Comparison of ENCODE assay signal across 8 cellular contexts in the genomic region with DNA sequence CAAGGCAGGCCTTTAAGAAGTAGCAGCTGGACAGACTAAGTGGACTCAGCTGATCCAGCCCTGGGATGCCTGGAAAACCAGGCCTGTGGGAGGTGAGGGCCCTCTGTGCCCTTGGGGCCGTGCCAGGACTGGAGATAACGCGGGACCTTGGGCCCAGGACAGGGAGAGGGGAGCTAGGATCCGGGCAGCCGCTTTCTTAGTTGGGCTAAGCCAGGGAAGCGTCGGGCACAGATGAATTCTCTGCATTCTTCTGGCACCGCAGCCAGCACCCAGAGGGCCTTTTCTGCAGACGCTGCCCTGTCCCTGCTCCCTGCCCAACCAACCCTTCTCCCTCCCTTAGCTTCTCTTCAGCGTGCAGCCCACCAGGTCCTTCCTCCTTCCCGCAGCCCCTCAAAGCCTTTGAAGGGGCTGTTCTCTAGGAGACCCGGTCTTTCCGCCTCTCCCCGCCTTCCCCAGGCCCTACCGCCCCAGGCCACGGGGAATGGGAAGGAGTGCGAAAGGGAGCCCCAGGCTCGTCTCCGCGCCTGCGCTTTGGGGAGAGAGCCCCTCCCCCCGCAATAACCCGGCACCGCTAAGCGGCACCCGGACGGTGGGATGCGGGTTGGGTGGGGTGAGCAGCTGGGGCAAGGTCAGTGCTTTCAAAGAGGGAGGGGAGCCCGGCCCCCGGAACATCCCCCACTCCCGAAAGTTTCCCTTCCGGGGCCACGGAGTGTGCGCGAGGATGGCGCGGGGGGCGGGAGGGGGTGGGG. TPM values are rescaled to one million over a fixed set of nuclear protein-coding genes. Genes with fewer than 3 reads are reported as not detected.
DNase-seq lines count a peak whose midpoint lies in the region; ATAC-seq and TF ChIP-seq lines count a peak whose summit lies in the region.

No MANE protein-coding gene starts in this region.

- H3K9ac ChIP-seq in mammary epithelial cell (ENCODE audit: insufficient read depth, low read length) (peak overlapping the region; percentile 61), iPS-20b (ENCODE audit: low read depth, low read length) (peak overlapping the region; percentile 53)

- peak; percentile 62 for DNase-seq in activated CD4-positive, alpha-beta T cell treated with anti-CD3 and anti-CD28 coated beads for 36 hours
- DNase-seq in activated CD4-positive, alpha-beta T cell treated with anti-CD3 and anti-CD28 coated beads for 1 hour, result no peak
- peak; percentile 67 for DNase-seq in KBM-7
- peak; percentile 15 for DNase-seq in T-helper 2 cell treated with Interferon-gamma antibody and Interleukin-4, amounts not matched to agents 5 μg/mL and 100 μg/mL, for 36 hours (ENCODE audit: low spot score)
- DNase-seq in mammary epithelial cell, result peak; percentile 55
- DNase-seq in gastrocnemius medialis, result peak; percentile 29 to 53

- TF ChIP-seq CTCF in mammary epithelial cell (conservative IDR thresholded peaks at IDR 0.05 in 1 of 2, IDR thresholded peaks at IDR 0.05 in 1 of 2; ENCODE audit: extremely low read depth in 1 of 2, insufficient read depth in 1 of 2, low read depth in 1 of 2, low read length in 2 of 2), result no peak
- TF ChIP-seq CTCF in gastrocnemius medialis (IDR thresholded peaks at IDR 0.05 in 4 of 5, conservative IDR thresholded peaks at IDR 0.05 in 1 of 5), result no peak

- H3K4me3 Mint-ChIP-seq in activated CD4-positive, alpha-beta T cell treated with anti-CD3 and anti-CD28 coated beads for 36 hours, result peak overlapping the region; percentile 86
- H3K4me3 Mint-ChIP-seq in T-helper 2 cell treated with Interferon-gamma antibody and Interleukin-4, amounts not matched to agents 5 μg/mL and 100 μg/mL, for 36 hours, result peak overlapping the region; percentile 63

- H3K79me2 ChIP-seq in mammary epithelial cell (ENCODE audit: insufficient read depth, low read length), result peaks cover 52% of the 10 kb centered on the region

- POLR2A ChIA-PET in activated CD4-positive, alpha-beta T cell treated with anti-CD3 and anti-CD28 coated beads for 36 hours (lab: Charles Lee), result interaction anchor here (1.0 to 2.8 kb wide), 3 partner anchors 12 to 86 kb away, joined by 4 to 9 read pairs (median 8); partner anchors contain the start of genes BCDIN3D and TMBIM6

- no TSS peak for BruUV-seq in mammary epithelial cell (replicated peaks; lab: Mats Ljungman, UMichigan)

- ATAC-seq in activated CD4-positive, alpha-beta T cell treated with anti-CD3 and anti-CD28 coated beads for 36 hours, result no peak
- ATAC-seq in gastrocnemius medialis (peak; percentile 54 to 55), HG02981 (IDR thresholded peaks at IDR 0.05; ENCODE audit: unreplicated experiment) (no peak)

- no peak for TF ChIP-seq POLR2A in gastrocnemius medialis (IDR thresholded peaks at IDR 0.05)

- H3K9me3 Mint-ChIP-seq in activated CD4-positive, alpha-beta T cell treated with anti-CD3 and anti-CD28 coated beads for 36 hours (ENCODE audit: low read depth), result no peaks in the 10 kb centered on the region
- H3K9me3 Mint-ChIP-seq in T-helper 2 cell treated with Interferon-gamma antibody and Interleukin-4, amounts not matched to agents 5 μg/mL and 100 μg/mL, for 36 hours, result no peaks in the 10 kb centered on the region

- H3K4me1 ChIP-seq in mammary epithelial cell (ENCODE audit: insufficient read depth, low read length) (peaks cover 38% of the 10 kb centered on the region), iPS-20b (ENCODE audit: insufficient read depth, low read length) (peaks cover 23% of the 10 kb centered on the region), gastrocnemius medialis (peaks cover 41 to 56% of the 10 kb centered on the region in 2 donors)

- H3K27ac Mint-ChIP-seq in activated CD4-positive, alpha-beta T cell treated with anti-CD3 and anti-CD28 coated beads for 36 hours, result no peak overlapping the region
- H3K27ac Mint-ChIP-seq in T-helper 2 cell treated with Interferon-gamma antibody and Interleukin-4, amounts not matched to agents 5 μg/mL and 100 μg/mL, for 36 hours, result no peak overlapping the region

- H3K9me3 ChIP-seq in mammary epithelial cell (replicated peaks; ENCODE audit: insufficient read depth, low read length) (no peaks in the 10 kb centered on the region), iPS-20b (ENCODE audit: insufficient read depth, low read depth, low read length) (no peaks in the 10 kb centered on the region), gastrocnemius medialis (no peaks in the 10 kb centered on the region)

- intact Hi-C loops in activated CD4-positive, alpha-beta T cell treated with anti-CD3 and anti-CD28 coated beads for 36 hours (cut with DNase I, micrococcal nuclease), result loop anchor here (1.0 to 2.0 kb wide), 8 partner anchors 15 to 259 kb away; partner anchors contain the start of genes TMBIM6 (in 2 of the 2), BCDIN3D (in 1 of the 2), FMNL3 (in 1 of the 2) and MCRS1 (in 1 of the 2)
- intact Hi-C loops in mammary epithelial cell (cut with micrococcal nuclease), result no loop called here
- intact Hi-C loops in gastrocnemius medialis (cut with DNase I; ENCODE audit: low total_unique reads), result loop anchor here (1.0 to 5.0 kb wide), 3 partner anchors 16 to 85 kb away; partner anchors contain the start of genes BCDIN3D and TMBIM6

- H3K27ac ChIP-seq in mammary epithelial cell (ENCODE audit: insufficient read depth, low read depth, low read length) (peak overlapping the region; percentile 15), iPS-20b (ENCODE audit: low read length) (no peak overlapping the region), gastrocnemius medialis (peak overlapping the region; percentile 90 to 96 (median 94))

- peak overlapping the region; percentile 85 for H3K4me2 ChIP-seq in mammary epithelial cell (ENCODE audit: insufficient read depth, low read depth, low read length)

- H3K4me3 ChIP-seq in mammary epithelial cell (replicated peaks in 1 of 3; ENCODE audit: insufficient read depth in 1 of 3, low read depth in 2 of 3, low read length in 3 of 3), result peak overlapping the region; percentile 58 to 82 (median 76)
- peak overlapping the region; percentile 94 for H3K4me3 ChIP-seq in iPS-20b (ENCODE audit: low read length)
- H3K4me3 ChIP-seq in gastrocnemius medialis, result peak overlapping the region; percentile 72 to 98 (median 88)

- H3K36me3 Mint-ChIP-seq in activated CD4-positive, alpha-beta T cell treated with anti-CD3 and anti-CD28 coated beads for 36 hours (ENCODE audit: low read depth), result no peaks in the 10 kb centered on the region
- no peaks in the 10 kb centered on the region for H3K36me3 Mint-ChIP-seq in T-helper 2 cell treated with Interferon-gamma antibody and Interleukin-4, amounts not matched to agents 5 μg/mL and 100 μg/mL, for 36 hours (ENCODE audit: low read depth)

- no peaks in the 10 kb centered on the region for H3K27me3 ChIP-seq in mammary epithelial cell (ENCODE audit: insufficient read depth, low read length)
- H3K27me3 ChIP-seq in iPS-20b (ENCODE audit: insufficient read depth, low read length), result no peaks in the 10 kb centered on the region
- H3K27me3 ChIP-seq in gastrocnemius medialis, result no peaks in the 10 kb centered on the region

- no peaks in the 10 kb centered on the region for H3K36me3 ChIP-seq in mammary epithelial cell (ENCODE audit: insufficient read depth, low read length)
- H3K36me3 ChIP-seq in iPS-20b (ENCODE audit: insufficient read depth, low read depth, low read length), result peaks cover 6% of the 10 kb centered on the region
- H3K36me3 ChIP-seq in gastrocnemius medialis, result no peaks in the 10 kb centered on the region

- peaks cover 24% of the 10 kb centered on the region for H3K4me1 Mint-ChIP-seq in activated CD4-positive, alpha-beta T cell treated with anti-CD3 and anti-CD28 coated beads for 36 hours
- H3K4me1 Mint-ChIP-seq in T-helper 2 cell treated with Interferon-gamma antibody and Interleukin-4, amounts not matched to agents 5 μg/mL and 100 μg/mL, for 36 hours (ENCODE audit: low read depth), result peaks cover 15% of the 10 kb centered on the region

- no peaks in the 10 kb centered on the region for H3K27me3 Mint-ChIP-seq in activated CD4-positive, alpha-beta T cell treated with anti-CD3 and anti-CD28 coated beads for 36 hours
- peaks cover 23% of the 10 kb centered on the region for H3K27me3 Mint-ChIP-seq in T-helper 2 cell treated with Interferon-gamma antibody and Interleukin-4, amounts not matched to agents 5 μg/mL and 100 μg/mL, for 36 hours (ENCODE audit: low read depth)

- H4K20me1 ChIP-seq in mammary epithelial cell (ENCODE audit: insufficient read depth, low read length), result no peaks in the 10 kb centered on the region

- dilution Hi-C loops in mammary epithelial cell (cut with HindIII; ENCODE audit: low sequenced_read_pairs), result no loop called here

- WGBS in mammary epithelial cell (ENCODE audit: low coverage, missing lambda C conversion rate), result 3% methylated on average over 22 of the region's 38 CpGs

- CTCF ChIA-PET in activated CD4-positive, alpha-beta T cell treated with anti-CD3 and anti-CD28 coated beads for 36 hours (lab: Charles Lee), result interaction anchor here (0.5 to 4.4 kb wide), 11 partner anchors 12 to 937 kb away, joined by 3 to 44 read pairs (median 4); partner anchors contain the start of genes ATF1, BCDIN3D and TMBIM6
- CTCF ChIA-PET in mammary epithelial cell (lab: Charles Lee; ENCODE audit: low non-redundant PET), result interaction anchor here (0.6 kb wide), 1 partner anchor 12 kb away, joined by 5 read pairs; no protein-coding TSS in a partner anchor

- H2AFZ ChIP-seq in mammary epithelial cell (ENCODE audit: low read depth, low read length), result peak overlapping the region; percentile 78

- in situ Hi-C loops in KBM-7 (cut with MboI; ENCODE audit: low pct_unique_long_range_greater_than_20kb, low sequenced_read_pairs), result no loop called here
- in situ Hi-C loops in mammary epithelial cell (cut with MboI; ENCODE audit: low sequenced_read_pairs in 2 of 2), result no loop called here
- in situ Hi-C loops in gastrocnemius medialis (cut with MboI; ENCODE audit: low sequenced_read_pairs in 4 of 4), result no loop called here

RNA-seq across cellular contexts. Expression of gene NCKAP5L, which starts 0.7 kb away (rescaled TPM):
- total RNA-seq in activated CD4-positive, alpha-beta T cell treated with anti-CD3 and anti-CD28 coated beads for 36 hours, result 1 to 10 TPM; 4.3 to 4.5 TPM
- total RNA-seq in mammary epithelial cell, result 10 to 100 TPM; 24.1 to 27.2 TPM
- 6.4 TPM for polyA plus RNA-seq in mammary epithelial cell
- polyA minus RNA-seq in mammary epithelial cell, result 13.5 TPM
- total RNA-seq in gastrocnemius medialis, result 10 to 100 TPM in 3 of 4 donors, 1 to 10 TPM in 1; 8.4 to 15.5 (median 10.4) TPM

RNA-seq across cellular contexts. Expression of gene BCDIN3D, which starts 15.4 kb away (rescaled TPM):
- total RNA-seq in activated CD4-positive, alpha-beta T cell treated with anti-CD3 and anti-CD28 coated beads for 36 hours, result 1 to 10 TPM; 5.5 to 5.6 TPM
- total RNA-seq in mammary epithelial cell (1 to 10 TPM; 3.3 to 3.8 TPM), gastrocnemius medialis (1 to 10 TPM; 1.2 to 2.7 (median 2.3) TPM)
- polyA plus RNA-seq in mammary epithelial cell, result 2.5 TPM
- 3.3 TPM for polyA minus RNA-seq in mammary epithelial cell

Comparison
In these comparisons a context has a peak if more than half of its experiments do, and no peak if none do; other contexts are left out.
1. ATAC-seq: peak in gastrocnemius medialis (2 of 2); none in activated CD4-positive, alpha-beta T cell treated with anti-CD3 and anti-CD28 coated beads for 36 hours (single experiment) and HG02981 (single experiment).
2. Peak in every context shown above with its lines, with median percentiles within 50 percentile points of each other: H3K4me3 ChIP-seq.